In genomic region chr12:42091769-42092168, GRCh38 we compare ENCODE assay signal across 17 cellular contexts. TPM values are rescaled to one million over a fixed set of nuclear protein-coding genes. Genes with fewer than 3 reads are reported as not detected.
DNase-seq lines count a peak whose midpoint lies in the region; TF ChIP-seq lines count a peak whose summit lies in the region.
"Had no signal": no experiment of that assay in that cellular context is flagged by ENCODE, and none has a peak within 500 bp of the region (broad histone marks: within the 10 kb centered on the region; RNA-seq: fewer than 3 reads in every experiment).

No MANE protein-coding gene starts in this region.

- H3K9me3 Mint-ChIP-seq in CD14-positive monocyte: peaks cover 0 to 1% (median 0%) of the 10 kb centered on the region in 7 donors
- no peaks in the 10 kb centered on the region for H3K9me3 Mint-ChIP-seq in brain
- H3K9me3 Mint-ChIP-seq in mesothelial cell of epicardium: no peaks in the 10 kb centered on the region
- H3K9me3 Mint-ChIP-seq: activated naive CD4-positive, alpha-beta T cell treated with anti-CD3 and anti-CD28 coated beads, Interleukin-2, amount 50 U/mL, for 72 hours; T-helper 2 cell treated with Interferon-gamma antibody and Interleukin-4, amounts not matched to agents 5 μg/mL and 100 μg/mL, for 36 hours had no signal

- no peak overlapping the region for H3K4me3 ChIP-seq in HUES64 (ENCODE audit: low read length)
- no peak overlapping the region for H3K4me3 ChIP-seq in left ventricle myocardium inferior
- no peak overlapping the region for H3K4me3 ChIP-seq in colonic mucosa
- no peak overlapping the region for H3K4me3 ChIP-seq in dorsolateral prefrontal cortex
- H3K4me3 ChIP-seq: pancreas, vagina had no signal

- WGBS in HUES64: 80% methylated on average over 2 of the region's 2 CpGs

- H3K27me3 ChIP-seq in HUES64 (ENCODE audit: insufficient read depth, low read length): no peaks in the 10 kb centered on the region
- no peaks in the 10 kb centered on the region for H3K27me3 ChIP-seq in left ventricle myocardium inferior (ENCODE audit: low read depth)
- no peaks in the 10 kb centered on the region for H3K27me3 ChIP-seq in colonic mucosa
- no peaks in the 10 kb centered on the region for H3K27me3 ChIP-seq in dorsolateral prefrontal cortex
- H3K27me3 ChIP-seq: pancreas, vagina had no signal

- no peak for DNase-seq in CD14-positive monocyte (ENCODE audit: low spot score)
- DNase-seq in mesothelial cell of epicardium (ENCODE audit: low spot score in 2 of 2, unreplicated experiment in 2 of 2): no peak
- no peak for DNase-seq in left ventricle myocardium inferior
- DNase-seq in colonic mucosa: no peak
- DNase-seq in T-helper 9 cell: no peak
- DNase-seq in dorsolateral prefrontal cortex: no peak
- DNase-seq: midbrain; NCI-H1092; NK-92 treated with Interleukin-12 subunit alpha and Interleukin-12 subunit beta, amount 100 ng/mL, for 24 hours; pancreas; Right ventricle myocardium superior; stimulated activated naive CD4-positive, alpha-beta T cell treated with Interleukin-2 at 50 U/mL for 16 hours had no signal

- H3K4me1 Mint-ChIP-seq in CD14-positive monocyte (peaks cover 9% of the 10 kb centered on the region), brain (peaks cover 24% of the 10 kb centered on the region), mesothelial cell of epicardium (peaks cover 40% of the 10 kb centered on the region)

- H3K4me3 Mint-ChIP-seq in CD14-positive monocyte: no peak overlapping the region
- H3K4me3 Mint-ChIP-seq in brain: no peak overlapping the region
- peak overlapping the region; percentile 1 for H3K4me3 Mint-ChIP-seq in mesothelial cell of epicardium
- H3K4me3 Mint-ChIP-seq: T-helper 2 cell treated with Interferon-gamma antibody and Interleukin-4, amounts not matched to agents 5 μg/mL and 100 μg/mL, for 36 hours had no signal

- intact Hi-C loops in CD14-positive monocyte (cut with micrococcal nuclease): no loop called here
- intact Hi-C loops in left ventricle myocardium inferior (cut with micrococcal nuclease): no loop called here
- intact Hi-C loops in colonic mucosa (cut with DNase I): no loop called here
- intact Hi-C loops in dorsolateral prefrontal cortex (cut with DNase I): no loop called here

- H3K36me3 ChIP-seq in HUES64 (ENCODE audit: insufficient read depth, low read length) (peaks cover 13% of the 10 kb centered on the region; the same call in 1 of the 2 replicates), left ventricle myocardium inferior (peaks cover 13% of the 10 kb centered on the region), colonic mucosa (no peaks in the 10 kb centered on the region)
- H3K36me3 ChIP-seq: pancreas had no signal

- H3K27me3 Mint-ChIP-seq in CD14-positive monocyte (ENCODE audit: low read depth in 3 of 3) (peaks cover 0 to 2% (median 2%) of the 10 kb centered on the region in 3 donors), brain (no peaks in the 10 kb centered on the region), mesothelial cell of epicardium (ENCODE audit: low read depth) (no peaks in the 10 kb centered on the region)

- H3K36me3 Mint-ChIP-seq in CD14-positive monocyte (peaks cover 45 to 59% of the 10 kb centered on the region in 2 donors), brain (peaks cover 32% of the 10 kb centered on the region), mesothelial cell of epicardium (peaks cover 18% of the 10 kb centered on the region)

- H3K27ac Mint-ChIP-seq in CD14-positive monocyte (peak overlapping the region in 4 of 7 donors; percentile 22 to 73 (median 35)), brain (peak overlapping the region; percentile 15 to 64 (median 33)), mesothelial cell of epicardium (peak overlapping the region; percentile 90)
- H3K27ac Mint-ChIP-seq: T-helper 2 cell treated with Interferon-gamma antibody and Interleukin-4, amounts not matched to agents 5 μg/mL and 100 μg/mL, for 36 hours had no signal

- H3K27ac ChIP-seq in HUES64 (ENCODE audit: low read depth, low read length): peak overlapping the region; percentile 12; the same call in 1 of the 2 replicates
- H3K27ac ChIP-seq in left ventricle myocardium inferior (replicated peaks): no peak overlapping the region
- H3K27ac ChIP-seq in colonic mucosa: no peak overlapping the region
- H3K27ac ChIP-seq in dorsolateral prefrontal cortex: no peak overlapping the region
- H3K27ac ChIP-seq: pancreas, vagina had no signal

- H3K9ac ChIP-seq in HUES64 (ENCODE audit: low read depth, low read length) (no peak overlapping the region), colonic mucosa (ENCODE audit: low read depth in 2 of 2, low read length in 2 of 2) (no peak overlapping the region)

- H3K9me3 ChIP-seq in HUES64 (ENCODE audit: insufficient read depth, low read depth, low read length) (no peaks in the 10 kb centered on the region), left ventricle myocardium inferior (replicated peaks) (no peaks in the 10 kb centered on the region), colonic mucosa (no peaks in the 10 kb centered on the region)
- H3K9me3 ChIP-seq: pancreas, vagina had no signal

- TF ChIP-seq CTCF in CD14-positive monocyte (IDR thresholded peaks at IDR 0.05): no peak
- no peak for TF ChIP-seq CTCF in brain (conservative IDR thresholded peaks at IDR 0.05)
- no peak for TF ChIP-seq CTCF in mesothelial cell of epicardium (IDR thresholded peaks at IDR 0.05; ENCODE audit: unreplicated experiment)
- TF ChIP-seq CTCF in left ventricle myocardium inferior (IDR thresholded peaks at IDR 0.05; ENCODE audit: borderline replicate concordance): no peak
- TF ChIP-seq CTCF in colonic mucosa (IDR thresholded peaks at IDR 0.05): no peak
- TF ChIP-seq CTCF in dorsolateral prefrontal cortex (IDR thresholded peaks at IDR 0.05 in 54 of 56, conservative IDR thresholded peaks at IDR 0.05 in 2 of 56; ENCODE audit: low read depth in 1 of 56, partially characterized antibody in 56 of 56): no peak

- peaks cover 30% of the 10 kb centered on the region; the same call in 1 of the 2 replicates for H3K4me1 ChIP-seq in HUES64 (ENCODE audit: insufficient read depth, low read length)
- peaks cover 18% of the 10 kb centered on the region for H3K4me1 ChIP-seq in left ventricle myocardium inferior
- H3K4me1 ChIP-seq in colonic mucosa: no peaks in the 10 kb centered on the region
- H3K4me1 ChIP-seq: pancreas, vagina had no signal

RNA-seq across cellular contexts. Expression of gene GXYLT1, which starts 52.9 kb away (rescaled TPM):
- polyA plus RNA-seq in CD14-positive monocyte (1 to 10 TPM; 4.9 to 7.1 TPM), brain (ENCODE audit: insufficient read depth, low read depth, low replicate concordance) (0.83 TPM)
- 11.1 TPM for polyA plus RNA-seq in HUES64 (2013, experiment 1 of 2)
- polyA plus RNA-seq in HUES64 (2013, experiment 2 of 2): 10.8 TPM
- total RNA-seq in mesothelial cell of epicardium (36.3 to 39.8 TPM (median 38.1 TPM) in 3 replicates), left ventricle myocardium inferior (5.4 TPM), colonic mucosa (10 to 100 TPM in 1 of 2 donors, 1 to 10 TPM in 1; 9.3 to 11.1 TPM), dorsolateral prefrontal cortex (10 to 100 TPM in 56 of 120 experiments, 1 to 10 TPM in 64; 5.8 to 13.8 (median 9.8) TPM)

Comparison
In these comparisons a context has a peak if more than half of its experiments do, and no peak if none do; other contexts are left out.
1. H3K27ac Mint-ChIP-seq: peak in every context shown above with its lines; median percentile 90 in mesothelial cell of epicardium; 35 in CD14-positive monocyte; 33 in brain.